Comparison of ENCODE assay signal across 17 cellular contexts in genomic region chr2:3587432-3587831, GRCh38. TPM values are rescaled to one million over a fixed set of nuclear protein-coding genes. Genes with fewer than 3 reads are reported as not detected.
"Had no signal": no experiment of that assay in that cellular context is flagged by ENCODE, and none has a peak within 500 bp of the region (broad histone marks: within the 10 kb centered on the region; RNA-seq: fewer than 3 reads in every experiment).

No MANE protein-coding gene starts in this region.

- H3K9ac ChIP-seq: parathyroid adenoma had no signal

- H3K4me3 ChIP-seq: esophagus muscularis mucosa, gastroesophageal sphincter, thyroid gland, uterus had no signal

- ATAC-seq: activated CD8-positive, alpha-beta T cell treated with anti-CD3 and anti-CD28 coated beads, Interleukin-2, amount 10 ng/mL, durations not matched to agents 7 days and 5 days; gastroesophageal sphincter; WTC11 had no signal

- H2AFZ ChIP-seq: parathyroid adenoma had no signal

- H3K9me3 ChIP-seq: esophagus muscularis mucosa, gastroesophageal sphincter, thyroid gland, uterus had no signal

- H3K4me1 ChIP-seq: parathyroid adenoma, uterus had no signal

- H3K27me3 ChIP-seq: esophagus muscularis mucosa, gastroesophageal sphincter, thyroid gland, uterus had no signal

- FAIRE-seq: astrocyte, endometrium, small intestine had no signal

- H3K36me3 ChIP-seq: thyroid gland, uterus had no signal

- DNase-seq: activated CD4-positive, alpha-beta T cell treated with anti-CD3 and anti-CD28 coated beads for 48 hours; activated CD8-positive, alpha-beta T cell treated with anti-CD3 and anti-CD28 coated beads, Interleukin-2, amount 10 ng/mL, durations not matched to agents 7 days and 5 days; activated naive CD4-positive, alpha-beta T cell; small intestine; T-cell; T1000; thyroid gland; uterus had no signal

- H3K27ac ChIP-seq: esophagus muscularis mucosa, gastroesophageal sphincter, parathyroid adenoma, thyroid gland, uterus had no signal

RNA-seq across cellular contexts. Expression of gene COLEC11, which starts 7.5 kb away (rescaled TPM):
- total RNA-seq: activated CD8-positive, alpha-beta T cell treated with anti-CD3 and anti-CD28 coated beads, Interleukin-2, amount 10 ng/mL, durations not matched to agents 7 days and 5 days; activated T-helper 1 cell treated with anti-CD3 and anti-CD28 coated beads, Interleukin-12 subunit alpha, Interleukin-12 subunit beta, Interleukin-2, Interleukin-4 antibody, amounts not matched to agents 30 ng/mL and 10 ng/mL and 1 ng/mL, durations not matched to agents 14 hours and 24 hours and 36 hours; astrocyte; kidney epithelial cell; myocyte had no signal
